In the genomic region with DNA sequence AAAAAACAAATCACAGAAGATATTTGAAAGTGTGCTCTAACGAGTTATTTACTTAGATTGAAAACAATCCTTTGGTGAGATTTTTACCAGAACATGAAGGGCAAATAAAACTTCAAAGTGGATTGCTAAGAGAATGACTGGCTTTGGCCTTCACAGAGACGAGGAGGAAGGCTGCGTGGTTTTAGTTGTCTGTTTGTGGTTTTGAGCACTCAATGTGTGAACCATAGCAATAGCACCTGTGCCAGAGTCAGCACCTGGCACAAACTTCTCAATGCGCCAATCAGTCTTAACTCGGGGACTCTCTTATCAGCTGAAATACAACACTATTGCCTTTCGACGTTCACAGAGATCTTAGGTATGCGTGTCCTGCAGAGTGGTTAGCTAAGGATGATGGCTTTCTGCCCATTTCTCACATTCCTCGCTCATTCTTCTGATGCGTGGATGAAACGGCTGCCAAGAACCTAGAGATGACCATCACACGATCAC, we compare ENCODE assay signal across 8 cellular contexts.
DNase-seq lines count a peak whose midpoint lies in the region; ATAC-seq, FAIRE-seq and TF ChIP-seq lines count a peak whose summit lies in the region.

No MANE protein-coding gene starts in this region.

- H3K27ac ChIP-seq in MM.1S (ENCODE audit: low read length): peak overlapping the region; percentile 98
- peak overlapping the region; percentile 56 to 81 for H3K27ac ChIP-seq in mucosa of rectum (ENCODE audit: low read depth in 2 of 2, low read length in 2 of 2)
- no peak overlapping the region for H3K27ac ChIP-seq in kidney (ENCODE audit: low read depth in 2 of 2, low read length in 2 of 2)

- FAIRE-seq in kidney (lab: Jason Lieb, UNC): no peak

- H3K36me3 ChIP-seq in GM06990 (ENCODE audit: control insufficient read depth, insufficient read depth, low read length) (peaks cover 6% of the 10 kb centered on the region), MM.1S (replicated peaks; ENCODE audit: insufficient read depth, low read length) (no peaks in the 10 kb centered on the region), mucosa of rectum (ENCODE audit: control insufficient read depth in 2 of 2, insufficient read depth in 2 of 2, low read length in 2 of 2) (peaks cover 8 to 12% of the 10 kb centered on the region in 2 donors), kidney (ENCODE audit: control insufficient read depth in 1 of 2, insufficient read depth in 2 of 2, low read length in 2 of 2) (no peaks in the 10 kb centered on the region)

- no peaks in the 10 kb centered on the region for H3K9me3 ChIP-seq in MM.1S (replicated peaks; ENCODE audit: insufficient read depth, low read length)
- H3K9me3 ChIP-seq in mucosa of rectum (ENCODE audit: control insufficient read depth in 2 of 2, low read length in 2 of 2): no peaks in the 10 kb centered on the region
- no peaks in the 10 kb centered on the region for H3K9me3 ChIP-seq in kidney (ENCODE audit: control insufficient read depth in 1 of 2, low read length in 2 of 2)

- H3K27me3 ChIP-seq in GM06990 (replicated peaks; ENCODE audit: control insufficient read depth, insufficient read depth, low read length) (no peaks in the 10 kb centered on the region), MM.1S (replicated peaks; ENCODE audit: insufficient read depth, low read length) (no peaks in the 10 kb centered on the region), mucosa of rectum (ENCODE audit: control insufficient read depth in 2 of 2, insufficient read depth in 2 of 2, low read length in 2 of 2) (no peaks in the 10 kb centered on the region)

- H3K4me1 ChIP-seq in MM.1S (ENCODE audit: low read length) (peaks cover 50% of the 10 kb centered on the region), mucosa of rectum (ENCODE audit: control insufficient read depth in 2 of 2, insufficient read depth in 2 of 2, low read length in 2 of 2) (peaks cover 18 to 23% of the 10 kb centered on the region in 2 donors), kidney (ENCODE audit: control insufficient read depth in 1 of 2, insufficient read depth in 1 of 2, low read depth in 1 of 2, low read length in 2 of 2) (peaks cover 0 to 10% of the 10 kb centered on the region in 2 donors)

- TF ChIP-seq CTCF in GM06990 (IDR thresholded peaks at IDR 0.05; ENCODE audit: insufficient read depth, low read length, poor library complexity, severe bottlenecking) (no peak), MM.1S (IDR thresholded peaks at IDR 0.05; ENCODE audit: low read length) (no peak), kidney (IDR thresholded peaks at IDR 0.05; ENCODE audit: borderline replicate concordance, extremely low read depth, insufficient read depth) (no peak)

- H3K9ac ChIP-seq in MM.1S (ENCODE audit: low read length) (peak overlapping the region; percentile 60), mucosa of rectum (ENCODE audit: low read depth in 1 of 2, low read length in 2 of 2) (peak overlapping the region in 1 of 2 donors; percentile 10), kidney (ENCODE audit: low read length in 2 of 2) (no peak overlapping the region)

- ATAC-seq in GM21619 (IDR thresholded peaks at IDR 0.05; ENCODE audit: unreplicated experiment): peak; percentile 51

- H4K20me1 ChIP-seq in MM.1S (ENCODE audit: insufficient read depth, low read length): no peaks in the 10 kb centered on the region

- peak overlapping the region; percentile 65; the same call in 1 of the 2 replicates for H2AFZ ChIP-seq in MM.1S (ENCODE audit: low read length)

- intact Hi-C loops in kidney (cut with DNase I): no loop called here

- H3K79me2 ChIP-seq in MM.1S (ENCODE audit: low read length): no peaks in the 10 kb centered on the region; the same call in 1 of the 2 replicates

- H3F3A ChIP-seq in MM.1S (ENCODE audit: insufficient read depth, low read length): peaks cover 22% of the 10 kb centered on the region

- H3K4me3 ChIP-seq in GM06990 (replicated peaks; ENCODE audit: low read depth, low read length) (peak overlapping the region; percentile 22; the same call in 1 of the 2 replicates), MM.1S (ENCODE audit: low read length) (peak overlapping the region; percentile 22; the same call in 1 of the 2 replicates), mucosa of rectum (ENCODE audit: low read length in 2 of 2) (no peak overlapping the region), kidney (ENCODE audit: low read length in 2 of 2) (no peak overlapping the region)

- DNase-seq in GM06990 (ENCODE audit: extremely low read depth, insufficient read length) (peak; percentile 74), MM.1S (peak; percentile 93), DMS 273 treated with DMSO at 0.1 percent for 48 hours (lab: John Stamatoyannopoulos, UW) (no peak), kidney (no peak), COLO668 (lab: John Stamatoyannopoulos, UW; ENCODE audit: unreplicated experiment) (no peak)
- peak; percentile 68 for DNase-seq in activated naive CD4-positive, alpha-beta T cell treated with Interleukin-2 at 50 U/mL for 16 hours

- peak overlapping the region; percentile 59 for H3K4me2 ChIP-seq in MM.1S (ENCODE audit: low read depth, low read length)

- H3K9me2 ChIP-seq in MM.1S (replicated peaks; ENCODE audit: insufficient read depth, low read length): no peaks in the 10 kb centered on the region

Comparison
In these comparisons a context has a peak if more than half of its experiments do, and no peak if none do; other contexts are left out.
1. DNase-seq: peak in GM06990 (single experiment), MM.1S (single experiment) and activated naive CD4-positive, alpha-beta T cell treated with Interleukin-2 at 50 U/mL for 16 hours (single experiment); none in DMS 273 treated with DMSO at 0.1 percent for 48 hours (single experiment), kidney (single experiment) and COLO668 (single experiment).
2. H3K4me3 ChIP-seq: peak in GM06990 (single experiment) and MM.1S (single experiment); none in mucosa of rectum (0 of 2) and kidney (0 of 2).
3. H3K27ac ChIP-seq: peak in MM.1S (single experiment) and mucosa of rectum (2 of 2); none in kidney (0 of 2).